In genomic region chr9:17005085-17005484, GRCh38 we compare ENCODE assay signal across 8 cellular contexts.
A peak's percentile ranks its signal among the peaks of the same experiment; 100 is the strongest.
DNase-seq lines count a peak whose midpoint lies in the region; ATAC-seq, FAIRE-seq and TF ChIP-seq lines count a peak whose summit lies in the region.

No MANE protein-coding gene starts in this region.

- no peaks in the 10 kb centered on the region for H3F3A ChIP-seq in SK-N-SH (replicated peaks; ENCODE audit: insufficient read depth)

- no peaks in the 10 kb centered on the region for H3K9me2 ChIP-seq in SK-N-SH

- peak; percentile 6 for DNase-seq in HuH-7 (ENCODE audit: low spot score)
- peak; percentile 77 for DNase-seq in astrocyte of the spinal cord (ENCODE audit: low read depth, low spot score)
- peak; percentile 75 for DNase-seq in kidney
- no peak for DNase-seq in type B pancreatic cell (ENCODE audit: extremely low spot score, unreplicated experiment)
- no peak for DNase-seq in superior temporal gyrus (ENCODE audit: extremely low spot score)
- no peak for DNase-seq in SK-N-DZ (ENCODE audit: low spot score)
- no peak for DNase-seq in SK-N-SH

- ATAC-seq in HG03469 (IDR thresholded peaks at IDR 0.05; ENCODE audit: unreplicated experiment), result no peak

- H3K4me2 ChIP-seq in SK-N-SH, result no peak overlapping the region

- in situ Hi-C loops in astrocyte of the spinal cord (cut with HindIII; ENCODE audit: low sequenced_read_pairs), result no loop called here

- POLR2A ChIA-PET in SK-N-SH (lab: Yijun Ruan, JAX), result no interaction called here

- H3K79me2 ChIP-seq in SK-N-SH (ENCODE audit: insufficient read depth), result no peaks in the 10 kb centered on the region

- peak overlapping the region in 1 of 2 donors; percentile 14 for H3K9ac ChIP-seq in kidney (ENCODE audit: low read length in 2 of 2)
- H3K9ac ChIP-seq in SK-N-SH, result no peak overlapping the region

- H3K4me1 ChIP-seq in kidney (ENCODE audit: control insufficient read depth in 1 of 2, insufficient read depth in 1 of 2, low read depth in 1 of 2, low read length in 2 of 2) (peaks cover 0 to 6% of the 10 kb centered on the region in 2 donors), SK-N-SH (ENCODE audit: control insufficient read depth in 1 of 2, insufficient read depth in 2 of 2, low read depth in 1 of 2, low read length in 1 of 2) (no peaks in the 10 kb centered on the region; a peak in 1 of 4 replicates)

- H3K4me3 ChIP-seq in astrocyte of the spinal cord (ENCODE audit: low read depth, low read length), result no peak overlapping the region
- peak overlapping the region; percentile 48 to 54 for H3K4me3 ChIP-seq in kidney (ENCODE audit: low read length in 2 of 2)
- H3K4me3 ChIP-seq in SK-N-SH (ENCODE audit: low read depth in 2 of 2, low read length in 1 of 2), result no peak overlapping the region

- CTCF ChIA-PET in SK-N-SH (lab: Yijun Ruan, JAX), result no interaction called here

- 85% methylated on average over 11 of the region's 11 CpGs for WGBS in SK-N-SH (ENCODE audit: low lambda C conversion rate)

- H3K27me3 ChIP-seq in SK-N-SH (ENCODE audit: insufficient read depth), result no peaks in the 10 kb centered on the region

- TF ChIP-seq RAD21 in SK-N-SH (IDR thresholded peaks at IDR 0.05; ENCODE audit: low read length), result no peak

- no peak for TF ChIP-seq CTCF in astrocyte of the spinal cord (IDR thresholded peaks at IDR 0.05; ENCODE audit: low read depth, low read length)
- TF ChIP-seq CTCF in kidney (IDR thresholded peaks at IDR 0.05; ENCODE audit: borderline replicate concordance, extremely low read depth, insufficient read depth), result no peak
- no peak for TF ChIP-seq CTCF in type B pancreatic cell (conservative IDR thresholded peaks at IDR 0.05)
- TF ChIP-seq CTCF in SK-N-SH (IDR thresholded peaks at IDR 0.05), result no peak

- peak; percentile 76 for FAIRE-seq in kidney (lab: Jason Lieb, UNC)

- no peak overlapping the region for H3K27ac Mint-ChIP-seq in type B pancreatic cell

- H3K9me3 Mint-ChIP-seq in type B pancreatic cell, result no peaks in the 10 kb centered on the region

- H3K9me3 ChIP-seq in kidney (ENCODE audit: control insufficient read depth in 1 of 2, low read length in 2 of 2) (no peaks in the 10 kb centered on the region), SK-N-SH (no peaks in the 10 kb centered on the region)

- no peak overlapping the region for H3K27ac ChIP-seq in kidney (ENCODE audit: low read depth in 2 of 2, low read length in 2 of 2)
- H3K27ac ChIP-seq in SK-N-SH (ENCODE audit: low read depth in 2 of 2, low read length in 1 of 2), result no peak overlapping the region

- H3K4me1 Mint-ChIP-seq in type B pancreatic cell (ENCODE audit: unreplicated experiment), result peaks cover 12% of the 10 kb centered on the region

- H3K36me3 ChIP-seq in kidney (ENCODE audit: control insufficient read depth in 1 of 2, insufficient read depth in 2 of 2, low read length in 2 of 2) (no peaks in the 10 kb centered on the region), SK-N-SH (replicated peaks in 1 of 2; ENCODE audit: control insufficient read depth in 1 of 2, insufficient read depth in 2 of 2, low read length in 1 of 2) (no peaks in the 10 kb centered on the region)

- TF ChIP-seq EP300 in SK-N-SH (IDR thresholded peaks at IDR 0.05; ENCODE audit: borderline replicate concordance in 1 of 2, low read depth in 1 of 2, low read length in 1 of 2), result no peak

- H4K20me1 ChIP-seq in SK-N-SH (ENCODE audit: insufficient read depth), result no peaks in the 10 kb centered on the region

- H3K36me3 Mint-ChIP-seq in type B pancreatic cell, result no peaks in the 10 kb centered on the region

- no peaks in the 10 kb centered on the region for H3K27me3 Mint-ChIP-seq in type B pancreatic cell

- no peak overlapping the region for H2AFZ ChIP-seq in SK-N-SH (ENCODE audit: low read depth)

- H3K4me3 Mint-ChIP-seq in type B pancreatic cell, result peak overlapping the region; percentile 65

- intact Hi-C loops in kidney (cut with DNase I), result no loop called here

TF ChIP-seq in SK-N-SH, 30 proteins besides CTCF, POLR2A, EP300 and RAD21:
- TF ChIP-seq MXI1 (IDR thresholded peaks at IDR 0.05; ENCODE audit: low read depth, low read length) (no peak), USF1 (IDR thresholded peaks at IDR 0.05; ENCODE audit: borderline replicate concordance, low read depth) (no peak), FOXJ3 (CRISPR knock-in tag; IDR thresholded peaks at IDR 0.05) (no peak), FOXM1 (IDR thresholded peaks at IDR 0.05; ENCODE audit: low read depth) (no peak)

Comparison
In these comparisons a context has a peak if more than half of its experiments do, and no peak if none do; other contexts are left out.
1. DNase-seq: peak in HuH-7 (single experiment), astrocyte of the spinal cord (single experiment) and kidney (single experiment); none in type B pancreatic cell (single experiment), superior temporal gyrus (single experiment), SK-N-DZ (single experiment) and SK-N-SH (single experiment).
2. H3K4me3 ChIP-seq: peak in kidney (2 of 2); none in astrocyte of the spinal cord (single experiment) and SK-N-SH (0 of 2).